In genomic region chr3:128879125-128879969, GRCh38 we compare ENCODE assay signal across 8 cellular contexts. TPM values are rescaled to one million over a fixed set of nuclear protein-coding genes. Genes with fewer than 3 reads are reported as not detected.
DNase-seq lines count a peak whose midpoint lies in the region; ATAC-seq and TF ChIP-seq lines count a peak whose summit lies in the region.

Gene ACAD9, plus strand, starts transcription at chr3:128879620. Its CDS starts 72 bp downstream, at chr3:128879692.

- H3K27ac ChIP-seq in SK-N-SH (ENCODE audit: low read depth in 2 of 2, low read length in 1 of 2), result peak within 1 kb of the TSS; percentile 92 to 93

- H3K4me1 ChIP-seq in SK-N-SH (ENCODE audit: control insufficient read depth in 1 of 2, insufficient read depth in 2 of 2, low read depth in 1 of 2, low read length in 1 of 2), result peaks cover 0 to 24% of the 10 kb centered on the region in 2 experiments; a peak in 2 of 4 replicates

- peak within 1 kb of the TSS; percentile 93 for H2AFZ ChIP-seq in SK-N-SH (ENCODE audit: low read depth)

- WGBS in SK-N-SH (ENCODE audit: low lambda C conversion rate), result under 1% methylated on average over 30 of the region's 65 CpGs

- H3K36me3 ChIP-seq in SK-N-SH (replicated peaks in 1 of 2; ENCODE audit: control insufficient read depth in 1 of 2, insufficient read depth in 2 of 2, low read length in 1 of 2), result peaks cover 10 to 13% of the 10 kb centered on the region in 2 experiments

- no peaks in the 10 kb centered on the region for H4K20me1 ChIP-seq in SK-N-SH (ENCODE audit: insufficient read depth)

- TF ChIP-seq RAD21 in SK-N-SH (IDR thresholded peaks at IDR 0.05; ENCODE audit: low read length), result no peak; the same call in 1 of the 2 replicates

- H3F3A ChIP-seq in SK-N-SH (replicated peaks; ENCODE audit: insufficient read depth), result peaks cover 5% of the 10 kb centered on the region

- no peak for TF ChIP-seq CTCF in SK-N-SH (IDR thresholded peaks at IDR 0.05)

- H3K9me2 ChIP-seq in SK-N-SH, result no peaks in the 10 kb centered on the region

- H3K9ac ChIP-seq in SK-N-SH, result peak within 1 kb of the TSS; percentile 98

- peak in 1 of 2 experiments; percentile 35; a peak in 1 of 4 replicates for TF ChIP-seq EP300 in SK-N-SH (IDR thresholded peaks at IDR 0.05; ENCODE audit: borderline replicate concordance in 1 of 2, low read depth in 1 of 2, low read length in 1 of 2)

- H3K9me3 ChIP-seq in SK-N-SH, result no peaks in the 10 kb centered on the region

- H3K27me3 ChIP-seq in SK-N-SH (ENCODE audit: insufficient read depth), result no peaks in the 10 kb centered on the region

- peak within 1 kb of the TSS; percentile 81 to 95 for H3K4me3 ChIP-seq in SK-N-SH (ENCODE audit: low read depth in 2 of 2, low read length in 1 of 2)

- H3K4me2 ChIP-seq in SK-N-SH, result peak within 1 kb of the TSS; percentile 96

- ATAC-seq in HG02571 (IDR thresholded peaks at IDR 0.05; ENCODE audit: unreplicated experiment), result peak; percentile 89

- DNase-seq in GM04504 (ENCODE audit: low read depth), result peak; percentile 94
- DNase-seq in NCI-H1048 (lab: John Stamatoyannopoulos, UW), result peak; percentile 96
- peak; percentile 99 for DNase-seq in SK-N-SH
- peak; percentile 97 for DNase-seq in activated naive CD4-positive, alpha-beta T cell treated with anti-CD3 and anti-CD28 coated beads, Interleukin-2, amount 50 U/mL, for 16 hours
- peak; percentile 99 for DNase-seq in germinal center (ENCODE audit: low spot score)
- DNase-seq in non-pigmented ciliary epithelial cell (ENCODE audit: low read depth), result peak; percentile 83
- peak; percentile 99 for DNase-seq in superior temporal gyrus (ENCODE audit: extremely low spot score)

- CTCF ChIA-PET in SK-N-SH (lab: Yijun Ruan, JAX), result interaction anchor here (0.6 to 3.2 kb wide), 5 partner anchors 13 to 697 kb away, joined by 3 to 18 read pairs (median 10); no protein-coding TSS in a partner anchor

- POLR2A ChIA-PET in SK-N-SH (lab: Yijun Ruan, JAX), result interaction anchor here (0.5 to 1.9 kb wide), 5 partner anchors 12 to 796 kb away, joined by 3 to 7 read pairs (median 3); no protein-coding TSS in a partner anchor

- H3K79me2 ChIP-seq in SK-N-SH (ENCODE audit: insufficient read depth), result peaks cover 64% of the 10 kb centered on the region

TF ChIP-seq in SK-N-SH, 30 proteins besides CTCF, POLR2A, EP300 and RAD21 (continues in another document):
- TF ChIP-seq CHD2 (IDR thresholded peaks at IDR 0.05; ENCODE audit: low read length, partially characterized antibody) (peak; percentile 56), REST (IDR thresholded peaks at IDR 0.05; ENCODE audit: low read depth, low read length) (no peak), IRF3 (IDR thresholded peaks at IDR 0.05; ENCODE audit: low read depth, low read length) (no peak), FOXJ3 (CRISPR knock-in tag; IDR thresholded peaks at IDR 0.05) (no peak), GABPA (IDR thresholded peaks at IDR 0.05; ENCODE audit: low read depth) (no peak), FOXM1 (IDR thresholded peaks at IDR 0.05; ENCODE audit: low read depth) (no peak), RXRA (IDR thresholded peaks at IDR 0.05; ENCODE audit: borderline replicate concordance, low read depth) (no peak), TCF12 (IDR thresholded peaks at IDR 0.05) (no peak; the same call in 1 of the 2 replicates), PBX3 (IDR thresholded peaks at IDR 0.05) (no peak), MEF2A (IDR thresholded peaks at IDR 0.05; ENCODE audit: borderline replicate concordance, low read depth) (no peak), MAX (IDR thresholded peaks at IDR 0.05; ENCODE audit: low read depth) (peak; percentile 98), RFX5 (IDR thresholded peaks at IDR 0.05; ENCODE audit: low read length) (no peak), SIN3A (IDR thresholded peaks at IDR 0.05; ENCODE audit: borderline replicate concordance, low read depth, low read length) (no peak), FOSL2 (IDR thresholded peaks at IDR 0.05; ENCODE audit: borderline replicate concordance, low read depth) (no peak), ZBTB33 (IDR thresholded peaks at IDR 0.05; ENCODE audit: borderline replicate concordance, low read depth) (no peak), GATA2 (CRISPR knock-in tag; IDR thresholded peaks at IDR 0.05) (no peak), YY1 (IDR thresholded peaks at IDR 0.05; ENCODE audit: low read depth) (no peak), NFIC (IDR thresholded peaks at IDR 0.05; ENCODE audit: borderline replicate concordance) (no peak), SMC3 (IDR thresholded peaks at IDR 0.05; ENCODE audit: low read depth, low read length) (no peak), RCOR1 (IDR thresholded peaks at IDR 0.05; ENCODE audit: low read length) (no peak), EZH2phosphoT487 (IDR thresholded peaks at IDR 0.05; ENCODE audit: borderline replicate concordance, low read depth) (no peak), NRF1 (IDR thresholded peaks at IDR 0.05; ENCODE audit: low read depth, low read length) (peak; percentile 87), MXI1 (IDR thresholded peaks at IDR 0.05; ENCODE audit: low read depth, low read length) (peak; percentile 82), TAF1 (IDR thresholded peaks at IDR 0.05; ENCODE audit: borderline replicate concordance, low read depth, low read length) (peak; percentile 71)

RNA-seq across cellular contexts. Expression of gene ACAD9, which starts in this region (rescaled TPM):
- 38.2 and 41.9 TPM in 2 replicates for polyA plus RNA-seq in SK-N-SH (2012; rRNA removed)
- polyA plus RNA-seq in SK-N-SH (2012; cell fraction: cytosol; rRNA removed), result 21.3 and 28.1 TPM in 2 replicates
- 95.1 and 120 TPM in 2 replicates for polyA plus RNA-seq in SK-N-SH (2012; cell fraction: nucleus; rRNA removed)

Comparison
In these comparisons a context has a peak if more than half of its experiments do, and no peak if none do; other contexts are left out.
1. Peak in every context shown above with its lines: DNase-seq, ATAC-seq, H3K4me3 ChIP-seq and H3K27ac ChIP-seq.